Comparison of ENCODE assay signal across 11 cellular contexts in the genomic region with DNA sequence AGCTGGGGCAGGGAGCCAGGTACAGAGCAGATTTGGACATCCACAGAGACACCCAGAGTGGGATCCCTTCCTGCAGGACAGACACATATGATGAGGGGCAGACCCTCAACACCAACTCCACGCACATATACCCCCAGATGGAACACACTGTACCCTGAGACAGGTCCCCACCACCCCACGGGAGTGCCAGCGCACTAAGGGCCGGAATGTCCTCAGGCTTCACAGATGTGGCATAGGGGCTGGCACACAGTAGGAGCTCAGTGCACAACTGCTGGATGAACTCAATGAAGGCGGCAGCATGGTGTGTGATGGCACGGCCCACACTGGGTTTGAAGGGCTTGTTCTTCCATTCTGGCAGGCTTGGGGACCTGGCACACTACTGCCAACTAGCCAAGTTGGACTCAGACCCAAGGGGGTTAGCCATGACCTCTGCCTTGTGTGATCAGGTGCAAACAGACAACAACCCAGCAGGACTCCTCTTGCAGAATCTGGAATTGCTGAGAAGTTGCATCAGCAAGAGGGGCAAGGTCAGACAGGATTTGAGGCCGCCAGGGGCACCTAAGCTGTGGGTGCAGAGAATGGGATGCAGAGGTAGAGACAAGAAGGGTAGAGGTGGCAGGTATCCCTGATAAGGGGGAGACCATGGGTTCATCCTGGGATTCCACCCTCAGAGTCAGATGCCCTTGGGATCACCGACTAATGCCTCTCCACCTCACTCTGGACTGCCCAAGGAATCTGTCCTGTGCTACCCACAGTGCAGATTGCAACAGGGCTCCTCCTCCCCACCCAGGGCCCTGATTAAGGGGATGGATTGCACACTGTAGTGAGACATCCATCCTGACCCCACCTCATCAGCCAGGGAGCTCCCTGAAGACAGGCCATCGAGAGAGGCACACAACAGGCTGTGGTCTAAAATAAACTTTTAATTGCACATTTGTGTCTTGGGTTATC. TPM values are rescaled to one million over a fixed set of nuclear protein-coding genes. Genes with fewer than 3 reads are reported as not detected.
DNase-seq lines count a peak whose midpoint lies in the region; ATAC-seq and TF ChIP-seq lines count a peak whose summit lies in the region.
"Had no signal": no experiment of that assay in that cellular context is flagged by ENCODE, and none has a peak within 500 bp of the region (broad histone marks: within the 10 kb centered on the region; RNA-seq: fewer than 3 reads in every experiment).

No MANE protein-coding gene starts in this region.

- WGBS in heart left ventricle, 4 donors = 69 to 77% (median 74%) methylated on average over 9 of the region's 9 CpGs

- no peaks in the 10 kb centered on the region for H3K9me3 ChIP-seq in heart left ventricle
- no peaks in the 10 kb centered on the region for H3K9me3 ChIP-seq in SK-N-MC (ENCODE audit: low read depth, low read length)
- no peaks in the 10 kb centered on the region for H3K9me3 ChIP-seq in WERI-Rb-1 (ENCODE audit: severe bottlenecking)

- H3K27ac ChIP-seq in heart left ventricle = peak overlapping the region in 7 of 12 donors; percentile 24 to 97 (median 90)
- H3K27ac ChIP-seq in SK-N-MC = peak overlapping the region; percentile 85
- no peak overlapping the region for H3K27ac ChIP-seq in WERI-Rb-1

- H3K36me3 Mint-ChIP-seq in stimulated activated memory B cell treated with anti-CD40 and anti-IgM and Interleukin-4, amounts not matched to agents 10 μg/mL and 1 μg/mL and 100 μg/mL, for 72 hours = peaks cover 5% of the 10 kb centered on the region

- H3K27me3 ChIP-seq in heart left ventricle (no peaks in the 10 kb centered on the region), WERI-Rb-1 (ENCODE audit: insufficient read depth, low read depth, severe bottlenecking) (no peaks in the 10 kb centered on the region)

- no peak for ATAC-seq in heart left ventricle
- no peak for ATAC-seq in left ventricle myocardium superior
- no peak for ATAC-seq in stimulated activated memory B cell treated with anti-CD40 and anti-IgM and Interleukin-4, amounts not matched to agents 10 μg/mL and 1 μg/mL and 100 μg/mL, for 72 hours

- peak overlapping the region; percentile 38 for H3K4me3 Mint-ChIP-seq in stimulated activated memory B cell treated with anti-CD40 and anti-IgM and Interleukin-4, amounts not matched to agents 10 μg/mL and 1 μg/mL and 100 μg/mL, for 72 hours

- H3K27ac Mint-ChIP-seq in stimulated activated memory B cell treated with anti-CD40 and anti-IgM and Interleukin-4, amounts not matched to agents 10 μg/mL and 1 μg/mL and 100 μg/mL, for 72 hours = no peak overlapping the region

- no peak overlapping the region for H3K9ac ChIP-seq in SK-N-MC (ENCODE audit: insufficient read length)

- H3K4me3 ChIP-seq in heart left ventricle (peak overlapping the region in 10 of 12 donors; percentile 45 to 91 (median 68)), SK-N-MC (no peak overlapping the region), WERI-Rb-1 (ENCODE audit: low read depth, low read length) (no peak overlapping the region)

- TF ChIP-seq POLR2A in heart left ventricle (IDR thresholded peaks at IDR 0.05) = no peak
- no peak for TF ChIP-seq POLR2A in erythroblast (IDR thresholded peaks at IDR 0.05; ENCODE audit: low read length)

- DNase-seq in heart left ventricle (no peak), left ventricle myocardium superior (no peak), SK-N-MC (ENCODE audit: low read depth, low spot score) (no peak), erythroblast (lab: John Stamatoyannopoulos, UW) (peak; percentile 23 to 52), posterior vena cava (ENCODE audit: low spot score) (no peak), WERI-Rb-1 (no peak), iPS-NIHi7 (ENCODE audit: extremely low spot score) (no peak)
- DNase-seq: dermis blood vessel endothelial cell, occipital lobe had no signal

- H3K27me3 Mint-ChIP-seq in stimulated activated memory B cell treated with anti-CD40 and anti-IgM and Interleukin-4, amounts not matched to agents 10 μg/mL and 1 μg/mL and 100 μg/mL, for 72 hours = no peaks in the 10 kb centered on the region

- peaks cover 68% of the 10 kb centered on the region for H3K4me1 Mint-ChIP-seq in stimulated activated memory B cell treated with anti-CD40 and anti-IgM and Interleukin-4, amounts not matched to agents 10 μg/mL and 1 μg/mL and 100 μg/mL, for 72 hours

- no peak for TF ChIP-seq CTCF in heart left ventricle (IDR thresholded peaks at IDR 0.05)
- TF ChIP-seq CTCF in WERI-Rb-1 (IDR thresholded peaks at IDR 0.05; ENCODE audit: low read depth, low read length) = no peak

- H3K36me3 ChIP-seq in heart left ventricle (peaks cover 0 to 16% (median 0%) of the 10 kb centered on the region in 9 donors), SK-N-MC (ENCODE audit: insufficient read depth, low read length) (peaks cover 9% of the 10 kb centered on the region; the same call in 1 of the 2 replicates), WERI-Rb-1 (peaks cover 16% of the 10 kb centered on the region)

- H3K4me1 ChIP-seq in heart left ventricle = peaks cover 0 to 58% (median 36%) of the 10 kb centered on the region in 12 donors

- H3K9me3 Mint-ChIP-seq in stimulated activated memory B cell treated with anti-CD40 and anti-IgM and Interleukin-4, amounts not matched to agents 10 μg/mL and 1 μg/mL and 100 μg/mL, for 72 hours = no peaks in the 10 kb centered on the region

- intact Hi-C loops in heart left ventricle (cut with DNase I) = loop anchor here in 9 of 10 donors (5.0 to 10.0 kb wide), 4 partner anchors 82 to 220 kb away; no protein-coding TSS in a partner anchor
- intact Hi-C loops in left ventricle myocardium superior (cut with micrococcal nuclease) = no loop called here
- intact Hi-C loops in posterior vena cava (cut with DNase I) = loop anchor here (5.0 to 10.0 kb wide), 3 partner anchors 72 to 220 kb away; partner anchors contain the start of gene DERL3 (in 1 of the 2)

RNA-seq across cellular contexts. Expression of gene C22orf15, which starts 2.4 kb away (rescaled TPM):
- not detected for total RNA-seq in heart left ventricle
- polyA plus RNA-seq in heart left ventricle = not detected
- not detected for total RNA-seq in left ventricle myocardium superior
- not detected for total RNA-seq in posterior vena cava
- total RNA-seq: dermis blood vessel endothelial cell, occipital lobe had no signal
- polyA plus RNA-seq: keratinocyte had no signal

RNA-seq across cellular contexts. Expression of gene CHCHD10, which starts 2.6 kb away (rescaled TPM):
- total RNA-seq in heart left ventricle (1,000 to 10,000 TPM in 3 of 9 donors, 100 to 1,000 TPM in 6; 374 to 1,458 (median 944) TPM), left ventricle myocardium superior (1,571 TPM), posterior vena cava (10 to 100 TPM; 59.0 to 68.7 TPM)
- 1,000 to 10,000 TPM in 1 of 2 donors, 100 to 1,000 TPM in 1; 393 to 2,069 TPM for polyA plus RNA-seq in heart left ventricle

RNA-seq across cellular contexts. Expression of gene MMP11, which starts 7.4 kb away (rescaled TPM):
- total RNA-seq in heart left ventricle (10 to 100 TPM in 5 of 9 donors, 1 to 10 TPM in 4; 5.2 to 17.0 (median 10.4) TPM), left ventricle myocardium superior (32.3 TPM), posterior vena cava (1 to 10 TPM; 2.8 to 5.8 TPM)
- 10 to 100 TPM in 1 of 2 donors, 1 to 10 TPM in 1; 6.2 to 10.5 TPM for polyA plus RNA-seq in heart left ventricle

RNA-seq across cellular contexts. Expression of gene VPREB3, which starts 11.0 kb away (rescaled TPM):
- total RNA-seq in heart left ventricle (1 to 10 TPM in 2 of 9 donors, under 1 TPM in 4, not detected in 3; 0.63 to 3.2 (median 0.84) TPM), left ventricle myocardium superior (0.97 TPM), posterior vena cava (under 1 TPM in 1 of 2 donors, not detected in 1; 0.43 TPM)
- under 1 TPM; 0.75 to 0.80 TPM for polyA plus RNA-seq in heart left ventricle
- total RNA-seq: dermis blood vessel endothelial cell, occipital lobe had no signal
- polyA plus RNA-seq: keratinocyte had no signal

RNA-seq across cellular contexts. Expression of gene ZNF70, which starts 14.3 kb away (rescaled TPM):
- total RNA-seq in heart left ventricle = 1 to 10 TPM; 2.7 to 4.6 (median 3.3) TPM
- 1 to 10 TPM; 1.6 to 2.1 TPM for polyA plus RNA-seq in heart left ventricle
- total RNA-seq in left ventricle myocardium superior = 3.5 TPM
- total RNA-seq in posterior vena cava = 1 to 10 TPM; 6.2 to 7.7 TPM

Comparison
In these comparisons a context has a peak if more than half of its experiments do, and no peak if none do; other contexts are left out.
1. DNase-seq: peak in erythroblast (2 of 2); none in heart left ventricle (0 of 5), left ventricle myocardium superior (single experiment), SK-N-MC (single experiment), posterior vena cava (single experiment), WERI-Rb-1 (single experiment) and iPS-NIHi7 (single experiment).
2. H3K4me3 ChIP-seq: peak in heart left ventricle (10 of 12); none in SK-N-MC (single experiment) and WERI-Rb-1 (single experiment).
3. RNA of gene CHCHD10, which starts 2.6 kb away (total RNA-seq): 1,571 TPM in left ventricle myocardium superior (single experiment) and 374 to 1,458 TPM in heart left ventricle; 59.0 to 68.7 TPM in posterior vena cava; every median in the first group is over 4 times any median in the second.